Comparison of ENCODE assay signal across 7 cellular contexts in the genomic region with DNA sequence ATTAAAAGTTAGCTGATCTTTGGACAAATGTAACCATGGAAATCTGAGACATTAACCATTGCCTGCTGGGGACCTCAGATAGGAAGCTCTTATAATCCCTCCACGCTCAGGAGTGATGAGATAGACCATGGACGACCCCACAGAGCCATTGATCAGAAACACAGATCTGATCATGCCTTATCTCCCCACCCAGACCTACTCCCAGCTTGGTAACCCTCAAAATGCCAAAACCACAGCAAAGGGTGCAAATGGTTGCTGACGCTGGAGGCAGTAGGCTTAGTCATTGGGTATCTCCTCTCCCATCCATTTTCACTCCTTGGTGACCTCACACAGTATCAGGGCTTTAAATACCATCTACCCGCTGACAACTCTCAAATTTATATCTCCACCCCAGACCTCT.
"Had no signal": no experiment of that assay in that cellular context is flagged by ENCODE, and none has a peak within 500 bp of the region (broad histone marks: within the 10 kb centered on the region; RNA-seq: fewer than 3 reads in every experiment).

No MANE protein-coding gene starts in this region.

- H3K4me3 ChIP-seq: GM23248 had no signal

- DNase-seq: GM23248, GOT3, HCEC 1CT, IMR-90, KG1 had no signal

- H3K9ac ChIP-seq: GM23248 had no signal

- H3K27ac ChIP-seq: GM23248 had no signal

- H2AFZ ChIP-seq: GM23248 had no signal

- FAIRE-seq: H54, HTR-8/SVneo had no signal
